ENCODE assay signal across 1 cellular context in genomic region chr3:94159062-94159726, GRCh38.
TF ChIP-seq lines count a peak whose summit lies in the region.

No MANE protein-coding gene starts in this region.

TF ChIP-seq in HEK293, 187 proteins besides CTCF, POLR2A, EP300 and RAD21 (continued from another document):
- TF ChIP-seq ZBTB21 (tag by site-specific recombination; IDR thresholded peaks at IDR 0.05): no peak
- TF ChIP-seq ZNF311 (tag by site-specific recombination; IDR thresholded peaks at IDR 0.05; ENCODE audit: borderline replicate concordance): no peak
- no peak for TF ChIP-seq ZNF184 (tag by site-specific recombination; IDR thresholded peaks at IDR 0.05)
- no peak for TF ChIP-seq ZNF747 (tag by site-specific recombination; IDR thresholded peaks at IDR 0.05)
- TF ChIP-seq ZNF274 (IDR thresholded peaks at IDR 0.05; ENCODE audit: low read length): no peak
- no peak for TF ChIP-seq ZNF274 (tag by site-specific recombination; IDR thresholded peaks at IDR 0.05; ENCODE audit: borderline replicate concordance)
- no peak for TF ChIP-seq ZIC2 (tag by site-specific recombination; IDR thresholded peaks at IDR 0.05)
- TF ChIP-seq HOXD13 (CRISPR knock-in tag; IDR thresholded peaks at IDR 0.05; ENCODE audit: borderline replicate concordance): no peak
- TF ChIP-seq ZNF366 (tag by site-specific recombination; conservative IDR thresholded peaks at IDR 0.05): 0 out of 2 replicates have a peak, but pooled peaks have one; percentile 34
- TF ChIP-seq, protein P1, sequence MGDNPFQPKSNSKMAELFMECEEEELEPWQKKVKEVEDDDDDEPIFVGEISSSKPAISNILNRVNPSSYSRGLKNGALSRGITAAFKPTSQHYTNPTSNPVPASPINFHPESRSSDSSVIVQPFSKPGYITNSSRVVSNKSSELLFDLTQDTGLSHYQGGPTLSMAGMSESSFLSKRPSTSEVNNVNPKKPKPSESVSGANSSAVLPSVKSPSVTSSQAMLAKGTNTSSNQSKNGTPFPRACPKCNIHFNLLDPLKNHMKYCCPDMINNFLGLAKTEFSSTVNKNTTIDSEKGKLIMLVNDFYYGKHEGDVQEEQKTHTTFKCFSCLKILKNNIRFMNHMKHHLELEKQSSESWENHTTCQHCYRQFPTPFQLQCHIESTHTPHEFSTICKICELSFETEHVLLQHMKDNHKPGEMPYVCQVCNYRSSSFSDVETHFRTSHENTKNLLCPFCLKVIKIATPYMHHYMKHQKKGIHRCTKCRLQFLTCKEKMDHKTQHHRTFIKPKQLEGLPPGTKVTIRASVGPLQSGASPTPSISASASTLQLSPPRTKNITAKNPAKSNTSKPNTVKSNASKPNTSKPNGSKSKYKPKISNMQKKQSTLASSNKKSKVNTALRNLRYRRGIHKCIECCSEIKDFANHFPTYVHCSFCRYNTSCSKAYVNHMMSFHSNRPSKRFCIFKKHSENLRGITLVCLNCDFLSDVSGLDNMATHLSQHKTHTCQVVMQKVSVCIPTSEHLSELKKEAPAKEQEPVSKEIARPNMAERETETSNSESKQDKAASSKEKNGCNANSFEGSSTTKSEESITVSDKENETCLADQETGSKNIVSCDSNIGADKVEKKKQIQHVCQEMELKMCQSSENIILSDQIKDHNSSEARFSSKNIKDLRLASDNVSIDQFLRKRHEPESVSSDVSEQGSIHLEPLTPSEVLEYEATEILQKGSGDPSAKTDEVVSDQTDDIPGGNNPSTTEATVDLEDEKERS (tag by site-specific recombination; IDR thresholded peaks at IDR 0.05): no peak
- TF ChIP-seq SETDB1 (IDR thresholded peaks at IDR 0.05; ENCODE audit: insufficient read length, low read length): no peak
- peak; percentile 96 for TF ChIP-seq FEZF1 (tag by site-specific recombination; IDR thresholded peaks at IDR 0.05)
